In genomic region chr19:55369651-55370304, GRCh38 we compare ENCODE assay signal across 8 cellular contexts. TPM values are rescaled to one million over a fixed set of nuclear protein-coding genes. Genes with fewer than 3 reads are reported as not detected.
DNase-seq lines count a peak whose midpoint lies in the region; ATAC-seq and TF ChIP-seq lines count a peak whose summit lies in the region.

No MANE protein-coding gene starts in this region.

- peaks cover 54% of the 10 kb centered on the region for H3K27me3 Mint-ChIP-seq in type B pancreatic cell

- no peaks in the 10 kb centered on the region for H3K9me3 ChIP-seq in iPS-20b (ENCODE audit: insufficient read depth, low read depth, low read length)

- peak; percentile 73 for DNase-seq in activated effector memory CD4-positive, alpha-beta T cell treated with anti-CD3 and anti-CD28 coated beads, Interleukin-2, amount 50 U/mL, for 16 hours
- no peak for DNase-seq in activated effector memory CD4-positive, alpha-beta T cell treated with Interleukin-2 at 50 U/mL for 16 hours
- DNase-seq in NCI-H526 treated with DMSO at 0.1 percent for 48 hours (lab: John Stamatoyannopoulos, UW) = peak; percentile 47
- peak; percentile 69 for DNase-seq in amniotic epithelial cell (ENCODE audit: low read depth)
- DNase-seq in type B pancreatic cell (ENCODE audit: extremely low spot score, unreplicated experiment) = no peak
- DNase-seq in H4 (ENCODE audit: low spot score) = no peak

- no peak overlapping the region for H3K27ac Mint-ChIP-seq in type B pancreatic cell

- peaks cover 12% of the 10 kb centered on the region for H3K4me1 ChIP-seq in iPS-20b (ENCODE audit: insufficient read depth, low read length)

- peak overlapping the region; percentile 84 for H3K4me3 Mint-ChIP-seq in type B pancreatic cell

- TF ChIP-seq CTCF in type B pancreatic cell (conservative IDR thresholded peaks at IDR 0.05) = no peak

- H3K36me3 Mint-ChIP-seq in type B pancreatic cell = no peaks in the 10 kb centered on the region

- no peaks in the 10 kb centered on the region for H3K36me3 ChIP-seq in iPS-20b (ENCODE audit: insufficient read depth, low read depth, low read length)

- H3K27me3 ChIP-seq in iPS-20b (ENCODE audit: insufficient read depth, low read length) = peaks cover 73% of the 10 kb centered on the region

- no peak for ATAC-seq in GM21381 (IDR thresholded peaks at IDR 0.05; ENCODE audit: unreplicated experiment)

- H3K9me3 Mint-ChIP-seq in type B pancreatic cell = no peaks in the 10 kb centered on the region

- H3K9ac ChIP-seq in iPS-20b (ENCODE audit: low read depth, low read length) = no peak overlapping the region

- H3K27ac ChIP-seq in iPS-20b (ENCODE audit: low read length) = no peak overlapping the region

- peaks cover 12% of the 10 kb centered on the region for H3K4me1 Mint-ChIP-seq in type B pancreatic cell (ENCODE audit: unreplicated experiment)

- H3K4me3 ChIP-seq in iPS-20b (ENCODE audit: low read length) = peak overlapping the region; percentile 68; the same call in 1 of the 2 replicates

RNA-seq across cellular contexts. Expression of gene IL11, which starts 0.5 kb away (rescaled TPM):
- total RNA-seq in type B pancreatic cell (ENCODE audit: low replicate concordance) = 0.46 and 0.48 TPM in 2 replicates
- 1.4 and 1.8 TPM in 2 replicates for total RNA-seq in H4 (2014; rRNA removed; shearing (Covaris generic))

RNA-seq across cellular contexts. Expression of gene GARIN5B, which starts 6.7 kb away (rescaled TPM):
- not detected in 2 replicates for total RNA-seq in type B pancreatic cell (ENCODE audit: low replicate concordance)
- not detected in 2 replicates for total RNA-seq in H4 (2014; rRNA removed; shearing (Covaris generic))

RNA-seq across cellular contexts. Expression of gene TMEM190, which starts 6.8 kb away (rescaled TPM):
- 2.6 and 2.8 TPM in 2 replicates for total RNA-seq in type B pancreatic cell (ENCODE audit: low replicate concordance)
- total RNA-seq in H4 (2014; rRNA removed; shearing (Covaris generic)) = not detected in 2 replicates

RNA-seq across cellular contexts. Expression of gene TMEM238, which starts 14.3 kb away (rescaled TPM):
- total RNA-seq in type B pancreatic cell (ENCODE audit: low replicate concordance) = 8.1 and 14.0 TPM in 2 replicates
- not detected in 2 replicates for total RNA-seq in H4 (2014; rRNA removed; shearing (Covaris generic))

RNA-seq across cellular contexts. Expression of gene COX6B2, which starts 15.3 kb away (rescaled TPM):
- 0.33 and 0.87 TPM in 2 replicates for total RNA-seq in type B pancreatic cell (ENCODE audit: low replicate concordance)
- total RNA-seq in H4 (2014; rRNA removed; shearing (Covaris generic)) = 0.95 TPM in 1 of 2 replicates, not detected in the other

Comparison
In these comparisons a context has a peak if more than half of its experiments do, and no peak if none do; other contexts are left out.
1. DNase-seq: peak in activated effector memory CD4-positive, alpha-beta T cell treated with anti-CD3 and anti-CD28 coated beads, Interleukin-2, amount 50 U/mL, for 16 hours (single experiment), NCI-H526 treated with DMSO at 0.1 percent for 48 hours (single experiment) and amniotic epithelial cell (single experiment); none in activated effector memory CD4-positive, alpha-beta T cell treated with Interleukin-2 at 50 U/mL for 16 hours (single experiment), type B pancreatic cell (single experiment) and H4 (single experiment).